Comparison of ENCODE assay signal across 14 cellular contexts in genomic region chr2:176174382-176174834, GRCh38. TPM values are rescaled to one million over a fixed set of nuclear protein-coding genes. Genes with fewer than 3 reads are reported as not detected.
DNase-seq lines count a peak whose midpoint lies in the region; ATAC-seq and TF ChIP-seq lines count a peak whose summit lies in the region.
"Had no signal": no experiment of that assay in that cellular context is flagged by ENCODE, and none has a peak within 500 bp of the region (broad histone marks: within the 10 kb centered on the region; RNA-seq: fewer than 3 reads in every experiment).

No MANE protein-coding gene starts in this region.

- no peaks in the 10 kb centered on the region for H3K36me3 ChIP-seq in ACC112 (ENCODE audit: insufficient read depth, low read length)
- H3K36me3 ChIP-seq: suprapubic skin had no signal

- peaks cover 8% of the 10 kb centered on the region; the same call in 1 of the 2 replicates for H3K27me3 ChIP-seq in ACC112 (ENCODE audit: insufficient read depth, low read length)

- peak overlapping the region; percentile 51 for H2AFZ ChIP-seq in ACC112 (ENCODE audit: low read length, unreplicated experiment)

- CTCF ChIA-PET in T-cell (lab: Charles Lee) = interaction anchor here in 1 of 2 donors (0.7 to 1.5 kb wide), 2 partner anchors 46 to 461 kb away, joined by 3 to 4 read pairs; no protein-coding TSS in a partner anchor

- H3K4me3 ChIP-seq in ACC112 (ENCODE audit: low read depth, low read length) = 0 out of 2 replicates have a peak overlapping the region, but pooled peaks have one; percentile 42
- H3K4me3 ChIP-seq: suprapubic skin had no signal

- peaks cover 26% of the 10 kb centered on the region for H3K4me1 Mint-ChIP-seq in brain
- peaks cover 10 to 18% (median 12%) of the 10 kb centered on the region in 3 donors for H3K4me1 Mint-ChIP-seq in T-cell

- TF ChIP-seq CTCF in brain (conservative IDR thresholded peaks at IDR 0.05) = no peak

- POLR2A ChIA-PET in T-cell (lab: Charles Lee) = no interaction called here

- DNase-seq in MV-4-11 (lab: John Stamatoyannopoulos, UW) = peak; percentile 4
- peak; percentile 78 for DNase-seq in medulla oblongata (ENCODE audit: extremely low spot score)
- no peak for DNase-seq in activated gamma-delta T cell (lab: John Stamatoyannopoulos, UW)
- DNase-seq in T-cell = no peak
- no peak for DNase-seq in cerebellar cortex (ENCODE audit: low spot score)
- no peak for DNase-seq in activated naive CD4-positive, alpha-beta T cell (lab: John Stamatoyannopoulos, UW)
- DNase-seq: activated T-cell treated with anti-CD3 and anti-CD28 coated beads, Interleukin-2, amount 50 U/mL, for 4 hours; central memory CD4-positive, alpha-beta T cell; NCI-H1436 treated with DMSO at 0.1 percent for 48 hours had no signal

- no peak for ATAC-seq in T-cell (replicated peaks in 1 of 4)

- H3K9me3 Mint-ChIP-seq in brain (peaks cover 4 to 18% (median 6%) of the 10 kb centered on the region in 5 experiments), T-cell (no peaks in the 10 kb centered on the region)
- H3K9me3 Mint-ChIP-seq: activated T-cell treated with anti-CD3 and anti-CD28 coated beads, Interleukin-2, amount 50 U/mL, for 4 hours had no signal

- no peaks in the 10 kb centered on the region for H3K4me1 ChIP-seq in ACC112 (ENCODE audit: control insufficient read depth, insufficient read depth, low read length, unreplicated experiment)

- no peaks in the 10 kb centered on the region for H3K79me2 ChIP-seq in ACC112 (ENCODE audit: control insufficient read depth, insufficient read depth, low read length, unreplicated experiment)

- no peak overlapping the region for H3K27ac ChIP-seq in ACC112 (ENCODE audit: low read depth, low read length)
- H3K27ac ChIP-seq: suprapubic skin had no signal

- H3K27me3 Mint-ChIP-seq in brain = peaks cover 100% of the 10 kb centered on the region
- peaks cover 81 to 89% of the 10 kb centered on the region in 2 donors for H3K27me3 Mint-ChIP-seq in T-cell

- H3K27ac Mint-ChIP-seq in brain (peak overlapping the region in 2 of 5 experiments; percentile 76 to 78), T-cell (no peak overlapping the region)

- peak overlapping the region in 4 of 5 experiments; percentile 55 to 75 (median 68) for H3K4me3 Mint-ChIP-seq in brain
- H3K4me3 Mint-ChIP-seq in T-cell = peak overlapping the region in 1 of 3 donors; percentile 49
- H3K4me3 Mint-ChIP-seq: activated T-cell treated with anti-CD3 and anti-CD28 coated beads, Interleukin-2, amount 50 U/mL, for 4 hours had no signal

- H3K36me3 Mint-ChIP-seq in brain = no peaks in the 10 kb centered on the region
- H3K36me3 Mint-ChIP-seq in T-cell = no peaks in the 10 kb centered on the region

RNA-seq across cellular contexts. Expression of gene HOXD1, which starts 14.1 kb away (rescaled TPM):
- polyA plus RNA-seq in brain (ENCODE audit: insufficient read depth, low read depth, low replicate concordance) = 2.1 TPM
- not detected for total RNA-seq in T-cell
- total RNA-seq: activated T-cell treated with anti-CD3 and anti-CD28 coated beads, Interleukin-2, amount 50 U/mL, for 4 hours; frontal cortex had no signal

RNA-seq across cellular contexts. Expression of gene HOXD3, which starts 17.3 kb away (rescaled TPM):
- 1.2 TPM for polyA plus RNA-seq in brain (ENCODE audit: insufficient read depth, low read depth, low replicate concordance)
- under 1 TPM in 1 of 5 donors, not detected in 4; 0.44 TPM for total RNA-seq in T-cell
- total RNA-seq: activated T-cell treated with anti-CD3 and anti-CD28 coated beads, Interleukin-2, amount 50 U/mL, for 4 hours; frontal cortex; pulmonary artery endothelial cell had no signal

RNA-seq across cellular contexts. Expression of gene HOXD4, which starts 23.1 kb away (rescaled TPM):
- not detected for polyA plus RNA-seq in brain (ENCODE audit: insufficient read depth, low read depth, low replicate concordance)
- not detected for total RNA-seq in T-cell
- total RNA-seq: activated T-cell treated with anti-CD3 and anti-CD28 coated beads, Interleukin-2, amount 50 U/mL, for 4 hours; frontal cortex; pulmonary artery endothelial cell had no signal

RNA-seq across cellular contexts. Expression of gene HOXD8, which starts 44.9 kb away (rescaled TPM):
- polyA plus RNA-seq in brain (ENCODE audit: insufficient read depth, low read depth, low replicate concordance) = 10.0 TPM
- not detected for total RNA-seq in T-cell
- total RNA-seq: frontal cortex, pulmonary artery endothelial cell had no signal

RNA-seq across cellular contexts. Expression of gene HOXD9, which starts 51.9 kb away (rescaled TPM):
- 8.9 TPM for polyA plus RNA-seq in brain (ENCODE audit: insufficient read depth, low read depth, low replicate concordance)
- total RNA-seq in T-cell = under 1 TPM in 2 of 5 donors, not detected in 3; 0.13 to 0.15 TPM
- total RNA-seq: activated T-cell treated with anti-CD3 and anti-CD28 coated beads, Interleukin-2, amount 50 U/mL, for 4 hours; frontal cortex; pulmonary artery endothelial cell had no signal

Comparison
In these comparisons a context has a peak if more than half of its experiments do, and no peak if none do; other contexts are left out.
1. DNase-seq: peak in MV-4-11 (single experiment) and medulla oblongata (single experiment); none in activated gamma-delta T cell (single experiment), T-cell (0 of 34), cerebellar cortex (single experiment) and activated naive CD4-positive, alpha-beta T cell (0 of 4).